In the genomic region with DNA sequence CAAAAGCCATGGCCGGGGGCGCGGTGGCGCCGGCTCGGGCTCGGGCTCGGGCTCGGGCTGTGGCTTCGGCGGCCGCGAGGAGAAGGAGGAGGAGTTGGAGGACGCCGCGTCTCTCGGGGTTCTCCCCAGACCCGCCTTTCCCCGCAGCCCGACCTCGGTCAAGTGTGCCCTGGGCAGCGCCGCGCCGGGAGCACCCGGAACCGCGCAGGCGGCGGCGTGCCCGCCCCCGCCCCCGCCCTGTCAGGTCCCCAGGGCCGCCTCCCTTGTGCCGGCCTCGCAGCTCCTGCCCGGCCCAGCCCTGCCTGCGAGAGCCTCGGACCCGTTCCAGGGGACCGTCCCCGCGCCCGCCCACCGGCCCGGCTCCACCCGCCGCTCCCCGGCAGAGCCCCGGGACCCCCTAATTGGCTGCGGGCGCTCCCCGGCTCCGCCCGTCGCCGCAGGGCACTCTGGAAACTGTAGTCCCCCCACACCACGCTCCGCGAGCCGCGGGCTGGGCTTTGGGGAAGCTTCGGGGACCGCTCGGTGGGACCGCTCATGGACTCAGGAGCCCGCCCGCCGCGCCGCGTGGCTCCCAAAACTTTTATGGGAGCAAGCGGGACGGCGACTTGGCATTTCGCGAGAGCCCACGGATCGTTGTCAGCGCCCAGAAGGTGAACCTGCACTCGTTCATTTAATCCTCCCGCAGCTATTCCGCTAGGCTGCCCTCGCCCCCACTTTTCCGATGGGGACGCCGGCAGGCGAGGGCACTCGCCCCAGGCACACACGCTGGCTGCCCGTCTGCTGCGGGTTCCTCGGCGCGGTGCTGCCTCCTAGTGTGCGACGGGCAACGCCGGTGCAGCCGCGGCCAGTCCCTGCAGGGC, we compare ENCODE assay signal across 8 cellular contexts. TPM values are rescaled to one million over a fixed set of nuclear protein-coding genes. Genes with fewer than 3 reads are reported as not detected.
DNase-seq lines count a peak whose midpoint lies in the region; ATAC-seq, FAIRE-seq and TF ChIP-seq lines count a peak whose summit lies in the region.

A gene (minus strand): TSS at position 192 of the 860 bp plus-strand sequence. CDS start 182 bp downstream, at position 10.

- FAIRE-seq in urothelium cell line (lab: Jason Lieb, UNC) = no peak

- peak; percentile 83 to 95 for TF ChIP-seq CTCF in right atrium auricular region (IDR thresholded peaks at IDR 0.05)

- peak within 1 kb of the TSS; percentile 77 to 82 for H3K4me3 ChIP-seq in right atrium auricular region

- DNase-seq in NCI-H146 treated with DMSO at 0.1 percent for 48 hours (lab: John Stamatoyannopoulos, UW; ENCODE audit: unreplicated experiment) (peak; percentile 63), T-helper 2 cell (peak; percentile 77 to 95 (median 85)), right atrium auricular region (ENCODE audit: low spot score) (peak; percentile 88), pulmonary artery endothelial cell (ENCODE audit: low read depth, low spot score) (peak; percentile 75), urothelium cell line (ENCODE audit: low spot score) (peak; percentile 98)

- no peaks in the 10 kb centered on the region for H3K27me3 ChIP-seq in right atrium auricular region

- H3K9me3 ChIP-seq in right atrium auricular region = no peaks in the 10 kb centered on the region

- H3K27ac ChIP-seq in angular gyrus (ENCODE audit: low read depth, low read length) = peak within 1 kb of the TSS; percentile 70
- peak within 1 kb of the TSS; percentile 89 to 93 for H3K27ac ChIP-seq in right atrium auricular region

- H3K4me1 ChIP-seq in right atrium auricular region = peaks cover 0 to 29% of the 10 kb centered on the region in 2 donors

- H3K36me3 ChIP-seq in right atrium auricular region = no peaks in the 10 kb centered on the region

- ATAC-seq in GM18499 (IDR thresholded peaks at IDR 0.05; ENCODE audit: insufficient read depth, unreplicated experiment) = peak; percentile 48
- ATAC-seq in HG02885 (IDR thresholded peaks at IDR 0.05; ENCODE audit: poor library complexity, unreplicated experiment) = peak; percentile 77

RNA-seq across cellular contexts. Expression of the gene that starts here (rescaled TPM):
- total RNA-seq in right atrium auricular region = 10 to 100 TPM in 1 of 2 donors, 1 to 10 TPM in 1; 6.9 to 10.8 TPM
- total RNA-seq in pulmonary artery endothelial cell = 33.9 and 34.0 TPM in 2 replicates

Comparison
In these comparisons a context has a peak if more than half of its experiments do, and no peak if none do; other contexts are left out.
1. Peak in every context shown above with its lines: DNase-seq, ATAC-seq, H3K4me3 ChIP-seq and H3K27ac ChIP-seq.